In genomic region chr11:36258730-36259360, GRCh38 we compare ENCODE assay signal across 8 cellular contexts. TPM values are rescaled to one million over a fixed set of nuclear protein-coding genes. Genes with fewer than 3 reads are reported as not detected.
DNase-seq lines count a peak whose midpoint lies in the region; ATAC-seq and TF ChIP-seq lines count a peak whose summit lies in the region.

No MANE protein-coding gene starts in this region.

- H3K4me3 ChIP-seq in NB4 (ENCODE audit: low read depth, low read length) (no peak overlapping the region), esophagus squamous epithelium (no peak overlapping the region)

- WGBS in esophagus squamous epithelium, 2 donors, result 29 to 75% methylated on average over 1 to 8 of the region's 12 CpGs

- peaks cover 0 to 4% (median 0%) of the 10 kb centered on the region in 4 donors for H3K27me3 ChIP-seq in esophagus squamous epithelium

- H3K9me3 ChIP-seq in T-helper 17 cell (ENCODE audit: control insufficient read depth, low read length, poor library complexity, severe bottlenecking) (no peaks in the 10 kb centered on the region), esophagus squamous epithelium (no peaks in the 10 kb centered on the region)

- intact Hi-C loops in esophagus squamous epithelium (cut with DNase I), result loop anchor here (10.0 kb wide), 1 partner anchor 434 kb away; no protein-coding TSS in a partner anchor

- H3K27me3 Mint-ChIP-seq in T-helper 17 cell (peaks cover 70% of the 10 kb centered on the region), immature natural killer cell (ENCODE audit: low read depth in 3 of 3) (peaks cover 4 to 28% (median 5%) of the 10 kb centered on the region in 3 donors)
- H3K27me3 Mint-ChIP-seq in natural killer cell treated with Interleukin-12 subunit alpha and Interleukin-12 subunit beta and Interleukin-15 and Interleukin-18, amount 100 ng/mL, for 72 hours, result peaks cover 35 to 51% of the 10 kb centered on the region in 2 donors

- no peaks in the 10 kb centered on the region for H3K4me1 ChIP-seq in esophagus squamous epithelium

- no peaks in the 10 kb centered on the region for H3K36me3 Mint-ChIP-seq in activated naive CD4-positive, alpha-beta T cell treated with anti-CD3 and anti-CD28 coated beads, Interleukin-2, amount 50 U/mL, for 72 hours
- H3K36me3 Mint-ChIP-seq in T-helper 17 cell (ENCODE audit: low read depth), result peaks cover 5% of the 10 kb centered on the region
- no peaks in the 10 kb centered on the region for H3K36me3 Mint-ChIP-seq in natural killer cell treated with Interleukin-12 subunit alpha and Interleukin-12 subunit beta and Interleukin-15 and Interleukin-18, amount 100 ng/mL, for 72 hours
- H3K36me3 Mint-ChIP-seq in immature natural killer cell, result no peaks in the 10 kb centered on the region

- no peaks in the 10 kb centered on the region for H3K36me3 ChIP-seq in esophagus squamous epithelium

- TF ChIP-seq CTCF in NB4 (IDR thresholded peaks at IDR 0.05; ENCODE audit: low read depth, low read length) (peak; percentile 58), esophagus squamous epithelium (IDR thresholded peaks at IDR 0.05) (peak in 5 of 6 experiments; percentile 39 to 77 (median 53))

- no peak overlapping the region for H3K27ac Mint-ChIP-seq in activated naive CD4-positive, alpha-beta T cell treated with anti-CD3 and anti-CD28 coated beads, Interleukin-2, amount 50 U/mL, for 72 hours
- H3K27ac Mint-ChIP-seq in T-helper 17 cell (no peak overlapping the region), immature natural killer cell (no peak overlapping the region)
- H3K27ac Mint-ChIP-seq in natural killer cell treated with Interleukin-12 subunit alpha and Interleukin-12 subunit beta and Interleukin-15 and Interleukin-18, amount 100 ng/mL, for 72 hours, result no peak overlapping the region

- peak in 1 of 2 donors; percentile 24 for DNase-seq in activated naive CD4-positive, alpha-beta T cell treated with anti-CD3 and anti-CD28 coated beads, Interleukin-2, amount 50 U/mL, for 72 hours (ENCODE audit: low spot score in 2 of 2)
- DNase-seq in activated naive CD4-positive, alpha-beta T cell treated with Interleukin-2 at 50 U/mL for 16 hours, result no peak
- peak; percentile 57 for DNase-seq in NB4 (ENCODE audit: low read depth)
- no peak for DNase-seq in T-helper 17 cell
- no peak for DNase-seq in esophagus squamous epithelium (lab: John Stamatoyannopoulos, UW)
- DNase-seq in natural killer cell treated with Interleukin-12 subunit alpha and Interleukin-12 subunit beta and Interleukin-15 and Interleukin-18, amount 100 ng/mL, for 72 hours (ENCODE audit: low spot score), result no peak
- DNase-seq in immature natural killer cell, result no peak

- no peaks in the 10 kb centered on the region for H3K9me3 Mint-ChIP-seq in activated naive CD4-positive, alpha-beta T cell treated with anti-CD3 and anti-CD28 coated beads, Interleukin-2, amount 50 U/mL, for 72 hours
- no peaks in the 10 kb centered on the region for H3K9me3 Mint-ChIP-seq in natural killer cell treated with Interleukin-12 subunit alpha and Interleukin-12 subunit beta and Interleukin-15 and Interleukin-18, amount 100 ng/mL, for 72 hours
- H3K9me3 Mint-ChIP-seq in immature natural killer cell, result no peaks in the 10 kb centered on the region

- H3K27ac ChIP-seq in esophagus squamous epithelium, result no peak overlapping the region

- H3K4me3 Mint-ChIP-seq in T-helper 17 cell, result no peak overlapping the region
- no peak overlapping the region for H3K4me3 Mint-ChIP-seq in natural killer cell treated with Interleukin-12 subunit alpha and Interleukin-12 subunit beta and Interleukin-15 and Interleukin-18, amount 100 ng/mL, for 72 hours
- H3K4me3 Mint-ChIP-seq in immature natural killer cell, result no peak overlapping the region

- TF ChIP-seq POLR2A in NB4 (IDR thresholded peaks at IDR 0.05; ENCODE audit: extremely low read depth, insufficient read length) (no peak), esophagus squamous epithelium (IDR thresholded peaks at IDR 0.05) (no peak)

- H3K4me1 Mint-ChIP-seq in T-helper 17 cell (peaks cover 7% of the 10 kb centered on the region), immature natural killer cell (no peaks in the 10 kb centered on the region)
- peaks cover 0 to 3% of the 10 kb centered on the region in 2 donors for H3K4me1 Mint-ChIP-seq in natural killer cell treated with Interleukin-12 subunit alpha and Interleukin-12 subunit beta and Interleukin-15 and Interleukin-18, amount 100 ng/mL, for 72 hours (ENCODE audit: low read depth in 2 of 2)

- ATAC-seq in activated naive CD4-positive, alpha-beta T cell treated with anti-CD3 and anti-CD28 coated beads, Interleukin-2, amount 50 U/mL, for 72 hours, result peak; percentile 22 to 68
- ATAC-seq in T-helper 17 cell (peak; percentile 32), HG02852 (IDR thresholded peaks at IDR 0.05; ENCODE audit: unreplicated experiment) (no peak)
- ATAC-seq in natural killer cell treated with Interleukin-12 subunit alpha and Interleukin-12 subunit beta and Interleukin-15 and Interleukin-18, amount 100 ng/mL, for 72 hours, result peak; percentile 46 to 47

RNA-seq across cellular contexts. Expression of gene COMMD9, which starts 30.4 kb away (rescaled TPM):
- total RNA-seq in activated naive CD4-positive, alpha-beta T cell treated with anti-CD3 and anti-CD28 coated beads, Interleukin-2, amount 50 U/mL, for 72 hours, result 10 to 100 TPM; 33.6 to 37.3 TPM
- total RNA-seq in T-helper 17 cell (10 to 100 TPM; 39.1 to 40.6 TPM), esophagus squamous epithelium (10 to 100 TPM; 25.9 to 37.9 (median 37.1) TPM)
- total RNA-seq in natural killer cell treated with Interleukin-12 subunit alpha and Interleukin-12 subunit beta and Interleukin-15 and Interleukin-18, amount 100 ng/mL, for 72 hours, result 10 to 100 TPM; 49.1 to 54.8 TPM
- polyA plus RNA-seq in immature natural killer cell, result 100 to 1,000 TPM in 1 of 3 donors, 10 to 100 TPM in 2; 97.0 to 112 (median 97.4) TPM

RNA-seq across cellular contexts. Expression of gene PRR5L, which starts 37.2 kb away (rescaled TPM):
- total RNA-seq in activated naive CD4-positive, alpha-beta T cell treated with anti-CD3 and anti-CD28 coated beads, Interleukin-2, amount 50 U/mL, for 72 hours, result 10 to 100 TPM in 1 of 2 donors, 1 to 10 TPM in 1; 2.3 to 46.9 TPM
- total RNA-seq in T-helper 17 cell (10 to 100 TPM in 1 of 2 donors, 1 to 10 TPM in 1; 9.2 to 11.1 TPM), esophagus squamous epithelium (1 to 10 TPM; 1.4 to 5.7 (median 1.8) TPM)
- 100 to 1,000 TPM; 172 to 533 TPM for total RNA-seq in natural killer cell treated with Interleukin-12 subunit alpha and Interleukin-12 subunit beta and Interleukin-15 and Interleukin-18, amount 100 ng/mL, for 72 hours
- polyA plus RNA-seq in immature natural killer cell, result 100 to 1,000 TPM in 1 of 3 donors, 10 to 100 TPM in 2; 55.6 to 161 (median 82.4) TPM
